9 cellular contexts compared by ENCODE assay signal in genomic region chr12:13024151-13024946, GRCh38. TPM values are rescaled to one million over a fixed set of nuclear protein-coding genes. Genes with fewer than 3 reads are reported as not detected.
A peak's percentile ranks its signal among the peaks of the same experiment; 100 is the strongest.
DNase-seq lines count a peak whose midpoint lies in the region; ATAC-seq and TF ChIP-seq lines count a peak whose summit lies in the region.
"Had no signal": no experiment of that assay in that cellular context is flagged by ENCODE, and none has a peak within 500 bp of the region (broad histone marks: within the 10 kb centered on the region; RNA-seq: fewer than 3 reads in every experiment).

No MANE protein-coding gene starts in this region.

- H3K27ac ChIP-seq in cardiac muscle cell: no peak overlapping the region

- no peaks in the 10 kb centered on the region for H3K4me1 ChIP-seq in cardiac muscle cell (ENCODE audit: low read depth)

- no peak overlapping the region for H3K4me3 ChIP-seq in cardiac muscle cell

- no peaks in the 10 kb centered on the region for H3K36me3 ChIP-seq in cardiac muscle cell

- H3K27me3 ChIP-seq in cardiac muscle cell: no peaks in the 10 kb centered on the region

- intact Hi-C loops in cardiac septum (cut with DNase I): no loop called here

- H3K9me3 ChIP-seq in cardiac muscle cell (ENCODE audit: low read depth): no peaks in the 10 kb centered on the region

- peak in 1 of 2 donors; percentile 70 for DNase-seq in cardiac muscle cell (ENCODE audit: low read depth in 1 of 2, low spot score in 1 of 2)
- no peak for DNase-seq in cardiac septum (ENCODE audit: low spot score)
- DNase-seq in RPMI8226: peak; percentile 33
- peak; percentile 44 for DNase-seq in glomerular endothelial cell (ENCODE audit: extremely low read depth, low read depth, low spot score)
- peak; percentile 56 for DNase-seq in ureter (ENCODE audit: low spot score)
- no peak for DNase-seq in NCI-H1105 (lab: John Stamatoyannopoulos, UW)
- DNase-seq: cerebellar nuclear complex had no signal

- TF ChIP-seq CTCF in cardiac muscle cell (IDR thresholded peaks at IDR 0.05; ENCODE audit: low read depth, low read length): peak; percentile 46

- ATAC-seq in HG02642 (IDR thresholded peaks at IDR 0.05; ENCODE audit: poor library complexity, unreplicated experiment) (no peak), GM18498 (IDR thresholded peaks at IDR 0.05; ENCODE audit: unreplicated experiment) (no peak)

RNA-seq across cellular contexts. Expression of gene FAM234B, which starts 19.8 kb away (rescaled TPM):
- total RNA-seq in cardiac muscle cell (6.4 and 6.9 TPM in 2 replicates), cardiac septum (1.6 TPM), glomerular endothelial cell (5.6 and 6.8 TPM in 2 replicates), ureter (24.9 TPM)
- polyA plus RNA-seq in cardiac muscle cell: 4.5 and 5.0 TPM in 2 replicates

RNA-seq across cellular contexts. Expression of gene HEBP1, which starts 24.3 kb away (rescaled TPM):
- total RNA-seq in cardiac muscle cell: 15.3 and 31.2 TPM in 2 replicates
- 44.1 and 70.0 TPM in 2 replicates for polyA plus RNA-seq in cardiac muscle cell
- total RNA-seq in cardiac septum: 44.3 TPM
- 37.2 and 57.1 TPM in 2 replicates for total RNA-seq in glomerular endothelial cell
- 57.7 TPM for total RNA-seq in ureter

Comparison
In these comparisons a context has a peak if more than half of its experiments do, and no peak if none do; other contexts are left out.
1. DNase-seq: peak in RPMI8226 (single experiment), glomerular endothelial cell (single experiment) and ureter (single experiment); none in cardiac septum (single experiment) and NCI-H1105 (single experiment).